Comparison of ENCODE assay signal across 22 cellular contexts in genomic region chr11:16012125-16012751, GRCh38.
DNase-seq lines count a peak whose midpoint lies in the region; ATAC-seq and TF ChIP-seq lines count a peak whose summit lies in the region.
"Had no signal": no experiment of that assay in that cellular context is flagged by ENCODE, and none has a peak within 500 bp of the region (broad histone marks: within the 10 kb centered on the region; RNA-seq: fewer than 3 reads in every experiment).

No MANE protein-coding gene starts in this region.

- H3K4me1 ChIP-seq in psoas muscle, result peaks cover 61% of the 10 kb centered on the region
- no peaks in the 10 kb centered on the region for H3K4me1 ChIP-seq in endodermal cell (ENCODE audit: control insufficient read depth, insufficient read depth, low read length)
- H3K4me1 ChIP-seq: gastroesophageal sphincter, prostate gland had no signal

- H3K9me3 Mint-ChIP-seq in endodermal cell (no peaks in the 10 kb centered on the region), osteocyte (ENCODE audit: unreplicated experiment) (no peaks in the 10 kb centered on the region)
- H3K9me3 Mint-ChIP-seq: activated naive CD4-positive, alpha-beta T cell treated with anti-CD3 and anti-CD28 coated beads for 36 hours; neural progenitor cell; T-helper 2 cell treated with Interferon-gamma antibody and Interleukin-4, amounts not matched to agents 5 μg/mL and 100 μg/mL, for 36 hours had no signal

- no peaks in the 10 kb centered on the region for H3K4me1 Mint-ChIP-seq in endodermal cell
- peaks cover 48% of the 10 kb centered on the region for H3K4me1 Mint-ChIP-seq in osteocyte (ENCODE audit: unreplicated experiment)

- H3K27me3 ChIP-seq in psoas muscle (ENCODE audit: insufficient read depth in 3 of 3, low read length in 2 of 3) (no peaks in the 10 kb centered on the region), endodermal cell (ENCODE audit: control insufficient read depth, insufficient read depth, low read length, poor library complexity, severe bottlenecking) (no peaks in the 10 kb centered on the region)
- H3K27me3 ChIP-seq: gastroesophageal sphincter, neural progenitor cell, SJSA1, upper lobe of left lung had no signal

- no peaks in the 10 kb centered on the region for H3K36me3 Mint-ChIP-seq in endodermal cell (ENCODE audit: low read depth)
- no peaks in the 10 kb centered on the region for H3K36me3 Mint-ChIP-seq in osteocyte (ENCODE audit: unreplicated experiment)

- H3K27me3 Mint-ChIP-seq in endodermal cell (ENCODE audit: insufficient read depth), result peaks cover 6% of the 10 kb centered on the region
- no peaks in the 10 kb centered on the region for H3K27me3 Mint-ChIP-seq in osteocyte (ENCODE audit: unreplicated experiment)
- H3K27me3 Mint-ChIP-seq: activated T-cell treated with anti-CD3 and anti-CD28 coated beads, Interleukin-2, amount 50 U/mL, for 24 hours had no signal

- H3K4me3 ChIP-seq in choroid plexus epithelial cell (ENCODE audit: low read depth, low read length) (no peak overlapping the region), psoas muscle (no peak overlapping the region), endodermal cell (ENCODE audit: low read length) (no peak overlapping the region)
- H3K4me3 ChIP-seq: gastroesophageal sphincter, neural progenitor cell, prostate gland, SJSA1, upper lobe of left lung had no signal

- H3K4me3 Mint-ChIP-seq in endodermal cell (no peak overlapping the region), osteocyte (ENCODE audit: unreplicated experiment) (no peak overlapping the region)
- H3K4me3 Mint-ChIP-seq: activated CD8-positive, alpha-beta T cell treated with anti-CD3 and anti-CD28 coated beads, Interleukin-2, amount 10 ng/mL, durations not matched to agents 7 days and 5 days; activated naive CD4-positive, alpha-beta T cell treated with anti-CD3 and anti-CD28 coated beads for 36 hours; activated T-cell treated with anti-CD3 and anti-CD28 coated beads, Interleukin-2, amount 50 U/mL, for 24 hours; neural progenitor cell; T-helper 2 cell treated with Interferon-gamma antibody and Interleukin-4, amounts not matched to agents 5 μg/mL and 100 μg/mL, for 36 hours had no signal

- H3K9me3 ChIP-seq in psoas muscle (no peaks in the 10 kb centered on the region), endodermal cell (ENCODE audit: control insufficient read depth, low read length) (no peaks in the 10 kb centered on the region)
- H3K9me3 ChIP-seq: gastroesophageal sphincter, prostate gland, SJSA1, upper lobe of left lung had no signal

- peak; percentile 49 for ATAC-seq in HG03432 (IDR thresholded peaks at IDR 0.05; ENCODE audit: unreplicated experiment)
- ATAC-seq in psoas muscle, result peak; percentile 90 to 97 (median 92)
- ATAC-seq: activated CD8-positive, alpha-beta T cell treated with anti-CD3 and anti-CD28 coated beads, Interleukin-2, amount 10 ng/mL, durations not matched to agents 7 days and 5 days; gastroesophageal sphincter; HCT116 had no signal

- H3K36me3 ChIP-seq in psoas muscle (ENCODE audit: insufficient read depth in 1 of 2, low read depth in 1 of 2) (no peaks in the 10 kb centered on the region), endodermal cell (ENCODE audit: control insufficient read depth, insufficient read depth, low read length) (no peaks in the 10 kb centered on the region)
- H3K36me3 ChIP-seq: gastroesophageal sphincter, neural progenitor cell, prostate gland, SJSA1, upper lobe of left lung had no signal

- H3K27ac ChIP-seq in psoas muscle (peak overlapping the region; percentile 88), endodermal cell (ENCODE audit: low read depth, low read length) (no peak overlapping the region)
- H3K27ac ChIP-seq: gastroesophageal sphincter, neural progenitor cell, prostate gland, SJSA1, upper lobe of left lung had no signal

- TF ChIP-seq CTCF in choroid plexus epithelial cell (conservative IDR thresholded peaks at IDR 0.05; ENCODE audit: low read depth, low read length) (no peak), psoas muscle (IDR thresholded peaks at IDR 0.05) (no peak), endodermal cell (conservative IDR thresholded peaks at IDR 0.05) (no peak), osteocyte (IDR thresholded peaks at IDR 0.05) (no peak)

- 23 to 50% (median 28%) methylated on average over 6 of the region's 6 CpGs for WGBS in psoas muscle, 3 donors
- 89 to 94% methylated on average over 5 to 6 of the region's 6 CpGs for WGBS in endodermal cell (ENCODE audit: insufficient coverage in 1 of 2, insufficient read length in 1 of 2), 2 experiments

- intact Hi-C loops in psoas muscle (cut with DNase I), result no loop called here

- DNase-seq in NCI-H524 (lab: John Stamatoyannopoulos, UW) (peak; percentile 40 to 78), choroid plexus epithelial cell (ENCODE audit: low read depth) (peak; percentile 22), psoas muscle (no peak), endodermal cell (no peak), osteocyte (ENCODE audit: extremely low spot score, unreplicated experiment) (no peak), NCI-H446 treated with DMSO at 0.1 percent for 48 hours (lab: John Stamatoyannopoulos, UW) (no peak)
- DNase-seq: activated CD8-positive, alpha-beta T cell treated with anti-CD3 and anti-CD28 coated beads, Interleukin-2, amount 10 ng/mL, durations not matched to agents 7 days and 5 days; activated naive CD4-positive, alpha-beta T cell treated with anti-CD3 and anti-CD28 coated beads for 36 hours; activated T-cell treated with anti-CD3 and anti-CD28 coated beads, Interleukin-2, amount 50 U/mL, for 24 hours; central memory CD4-positive, alpha-beta T cell; DND-41; midbrain; NCI-H2171 treated with DMSO at 0.1 percent for 48 hours; NCI-H748 treated with DMSO at 0.1 percent for 48 hours; upper lobe of left lung had no signal

- H3K27ac Mint-ChIP-seq in endodermal cell (no peak overlapping the region), osteocyte (ENCODE audit: unreplicated experiment) (no peak overlapping the region)
- H3K27ac Mint-ChIP-seq: activated CD8-positive, alpha-beta T cell treated with anti-CD3 and anti-CD28 coated beads, Interleukin-2, amount 10 ng/mL, durations not matched to agents 7 days and 5 days; activated naive CD4-positive, alpha-beta T cell treated with anti-CD3 and anti-CD28 coated beads for 36 hours; activated T-cell treated with anti-CD3 and anti-CD28 coated beads, Interleukin-2, amount 50 U/mL, for 24 hours; neural progenitor cell; T-helper 2 cell treated with Interferon-gamma antibody and Interleukin-4, amounts not matched to agents 5 μg/mL and 100 μg/mL, for 36 hours had no signal

- H3K9ac ChIP-seq in endodermal cell (ENCODE audit: extremely low read depth, low read length, poor library complexity, severe bottlenecking), result no peak overlapping the region
- H3K9ac ChIP-seq: neural progenitor cell had no signal

Comparison
In these comparisons a context has a peak if more than half of its experiments do, and no peak if none do; other contexts are left out.
1. DNase-seq: peak in NCI-H524 (2 of 2) and choroid plexus epithelial cell (single experiment); none in psoas muscle (0 of 2), endodermal cell (single experiment), osteocyte (single experiment) and NCI-H446 treated with DMSO at 0.1 percent for 48 hours (single experiment).